In genomic region chr20:49562341-49563014, GRCh38 we compare ENCODE assay signal across 8 cellular contexts. TPM values are rescaled to one million over a fixed set of nuclear protein-coding genes. Genes with fewer than 3 reads are reported as not detected.
DNase-seq lines count a peak whose midpoint lies in the region; ATAC-seq and TF ChIP-seq lines count a peak whose summit lies in the region.

No MANE protein-coding gene starts in this region.

- peaks cover 28% of the 10 kb centered on the region for H3K36me3 Mint-ChIP-seq in GM23338 (ENCODE audit: low read depth)

- H3K27ac ChIP-seq in GM23338 (ENCODE audit: low read depth) (peak overlapping the region; percentile 88), angular gyrus (ENCODE audit: low read depth, low read length) (peak overlapping the region; percentile 19), sigmoid colon (peak overlapping the region; percentile 75 to 91 (median 78))

- H3K4me1 Mint-ChIP-seq in GM23338, result peaks cover 31% of the 10 kb centered on the region

- DNase-seq in GM23338 (ENCODE audit: low spot score) (peak; percentile 84), sigmoid colon (peak; percentile 94), NAMALWA (ENCODE audit: low spot score) (no peak), HAP-1 (ENCODE audit: low spot score in 2 of 2) (no peak), NCI-H2029 (lab: John Stamatoyannopoulos, UW) (no peak)
- DNase-seq in activated CD4-positive, alpha-beta T cell treated with anti-CD3 and anti-CD28 coated beads for 48 hours, result no peak

- H3K36me3 ChIP-seq in GM23338 (ENCODE audit: insufficient read depth), result no peaks in the 10 kb centered on the region
- H3K36me3 ChIP-seq in iPS-15b (ENCODE audit: control insufficient read depth, insufficient read depth, low read length), result peaks cover 4% of the 10 kb centered on the region
- no peaks in the 10 kb centered on the region for H3K36me3 ChIP-seq in sigmoid colon
- H3K36me3 ChIP-seq in HAP-1 (replicated peaks), result no peaks in the 10 kb centered on the region

- peaks cover 50% of the 10 kb centered on the region for H3K79me2 ChIP-seq in GM23338 (replicated peaks; ENCODE audit: insufficient read depth)

- 66 to 74% methylated on average over 19 of the region's 19 CpGs for WGBS in sigmoid colon, 2 donors

- H3K27me3 ChIP-seq in GM23338 (ENCODE audit: insufficient read depth) (no peaks in the 10 kb centered on the region), iPS-15b (ENCODE audit: control insufficient read depth, insufficient read depth, low read length) (no peaks in the 10 kb centered on the region), sigmoid colon (peaks cover 0 to 3% (median under 1%) of the 10 kb centered on the region in 3 donors), HAP-1 (ENCODE audit: low read depth) (peaks cover 2% of the 10 kb centered on the region; the same call in 1 of the 2 replicates)

- no peak overlapping the region for H2AFZ ChIP-seq in GM23338

- H4K20me1 ChIP-seq in GM23338 (replicated peaks; ENCODE audit: insufficient read depth), result no peaks in the 10 kb centered on the region; the same call in 1 of the 2 replicates

- peak in 1 of 4 donors; percentile 21 for TF ChIP-seq EP300 in sigmoid colon (IDR thresholded peaks at IDR 0.05)

- no peaks in the 10 kb centered on the region for H3F3A ChIP-seq in GM23338 (replicated peaks; ENCODE audit: low read depth)

- peak overlapping the region; percentile 16 for H3K9ac ChIP-seq in iPS-15b (ENCODE audit: low read depth, low read length)

- H3K27me3 Mint-ChIP-seq in GM23338 (ENCODE audit: insufficient read depth, low read depth, poor library complexity), result peaks cover 8% of the 10 kb centered on the region

- in situ Hi-C loops in HAP-1 (cut with MboI; ENCODE audit: low sequenced_read_pairs), result no loop called here

- H3K9me3 ChIP-seq in iPS-15b (ENCODE audit: control insufficient read depth, insufficient read depth, low read length), result no peaks in the 10 kb centered on the region
- no peaks in the 10 kb centered on the region for H3K9me3 ChIP-seq in sigmoid colon
- no peaks in the 10 kb centered on the region for H3K9me3 ChIP-seq in HAP-1

- no peak for TF ChIP-seq CTCF in GM23338 (conservative IDR thresholded peaks at IDR 0.05; ENCODE audit: low read depth in 2 of 2)
- TF ChIP-seq CTCF in sigmoid colon (IDR thresholded peaks at IDR 0.05), result no peak

- intact Hi-C loops in sigmoid colon (cut with DNase I), result no loop called here

- no peaks in the 10 kb centered on the region for H3K9me2 ChIP-seq in GM23338 (ENCODE audit: insufficient read depth)

- H3K4me3 ChIP-seq in GM23338, result no peak overlapping the region
- H3K4me3 ChIP-seq in iPS-15b (ENCODE audit: low read depth, low read length), result no peak overlapping the region
- H3K4me3 ChIP-seq in sigmoid colon, result peak overlapping the region in 2 of 4 donors; percentile 18 to 22
- H3K4me3 ChIP-seq in HAP-1, result no peak overlapping the region

- H3K4me2 ChIP-seq in GM23338, result peak overlapping the region; percentile 48; the same call in 1 of the 2 replicates

- no peak for TF ChIP-seq POLR2A in sigmoid colon (IDR thresholded peaks at IDR 0.05)

- no peak overlapping the region; the same call in 2 of the 3 replicates for H3K4me3 Mint-ChIP-seq in GM23338

- peaks cover 29% of the 10 kb centered on the region for H3K4me1 ChIP-seq in GM23338 (ENCODE audit: insufficient read depth)
- H3K4me1 ChIP-seq in iPS-15b (ENCODE audit: control insufficient read depth, insufficient read depth, low read length), result peaks cover 12% of the 10 kb centered on the region
- H3K4me1 ChIP-seq in sigmoid colon, result peaks cover 0 to 53% (median 32%) of the 10 kb centered on the region in 4 donors
- H3K4me1 ChIP-seq in HAP-1, result no peaks in the 10 kb centered on the region

- peak; percentile 92 for ATAC-seq in GM23338

- peak overlapping the region; percentile 81 for H3K27ac Mint-ChIP-seq in GM23338

- peaks cover 3% of the 10 kb centered on the region; the same call in 1 of the 3 replicates for H3K9me3 Mint-ChIP-seq in GM23338

TF ChIP-seq in GM23338, 12 proteins besides CTCF, POLR2A, EP300 and RAD21:
- no peak for TF ChIP-seq STAT1 (IDR thresholded peaks at IDR 0.05; ENCODE audit: unreplicated experiment)
- TF ChIP-seq ETS1 (IDR thresholded peaks at IDR 0.05), result no peak
- TF ChIP-seq EZH2phosphoT487 (IDR thresholded peaks at IDR 0.05; ENCODE audit: unreplicated experiment), result no peak
- no peak for TF ChIP-seq ZNF114 (CRISPR knock-in tag; IDR thresholded peaks at IDR 0.05)
- no peak for TF ChIP-seq ZNF331 (CRISPR knock-in tag; IDR thresholded peaks at IDR 0.05; ENCODE audit: low read depth)
- no peak for TF ChIP-seq CREB1 (CRISPR knock-in tag; IDR thresholded peaks at IDR 0.05; ENCODE audit: low read depth)
- TF ChIP-seq JUNB (IDR thresholded peaks at IDR 0.05; ENCODE audit: unreplicated experiment), result no peak
TF ChIP-seq in GM23338: peak in this region for 0.

RNA-seq across cellular contexts. Expression of gene PTGIS, which starts 5.5 kb away (rescaled TPM):
- 28.7 and 29.0 TPM in 2 replicates for total RNA-seq in GM23338 (2014; rRNA removed; shearing (Covaris generic))
- 6.6 and 7.5 TPM in 2 replicates for polyA plus RNA-seq in GM23338 (2016; fragmentation: Nextera tagmentation; extraction: Ambion mirVana)
- 100 to 1,000 TPM in 1 of 4 donors, 10 to 100 TPM in 3; 55.3 to 241 (median 82.5) TPM for total RNA-seq in sigmoid colon
- 10 to 100 TPM in 1 of 3 donors, 1 to 10 TPM in 1, under 1 TPM in 1; 0.46 to 12.0 (median 5.8) TPM for polyA plus RNA-seq in sigmoid colon

Comparison
In these comparisons a context has a peak if more than half of its experiments do, and no peak if none do; other contexts are left out.
1. DNase-seq: peak in GM23338 (single experiment) and sigmoid colon (single experiment); none in NAMALWA (single experiment), HAP-1 (0 of 2), activated CD4-positive, alpha-beta T cell treated with anti-CD3 and anti-CD28 coated beads for 48 hours (single experiment) and NCI-H2029 (single experiment).
2. H3K27ac ChIP-seq: peak in every context shown above with its lines; median percentile 88 in GM23338; 78 in sigmoid colon; 19 in angular gyrus.